In the genomic region with DNA sequence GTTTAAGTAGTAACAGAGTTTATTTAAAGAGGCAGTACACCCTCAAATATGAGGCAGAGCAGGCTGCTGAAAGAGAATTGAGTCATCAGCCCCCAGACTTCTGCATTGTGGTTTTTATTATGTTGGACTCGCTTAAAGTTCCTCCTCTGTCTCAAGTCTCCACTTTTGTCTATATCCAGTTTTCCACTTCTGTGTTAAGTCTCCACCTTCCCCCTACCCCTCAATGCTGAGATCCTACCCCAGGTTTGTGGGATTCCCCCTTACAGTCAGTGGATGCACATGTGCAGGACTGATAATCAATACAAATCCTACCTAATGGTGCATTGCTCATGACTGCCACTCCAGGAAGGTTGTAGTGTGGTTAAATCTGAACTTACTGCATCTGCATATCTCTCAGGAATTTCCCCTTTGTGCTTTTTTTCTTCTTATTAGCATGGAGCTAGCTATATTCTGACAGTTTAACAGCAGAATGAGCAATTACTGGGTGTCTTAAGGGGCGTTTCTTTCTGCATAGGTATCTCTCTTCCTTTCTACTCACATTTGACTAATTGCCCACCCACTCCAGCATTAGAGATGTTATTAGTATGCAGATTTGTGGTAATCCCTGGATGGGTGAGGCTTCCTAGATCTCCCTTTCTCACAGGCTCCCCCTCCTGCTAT, we compare ENCODE assay signal across 10 cellular contexts. TPM values are rescaled to one million over a fixed set of nuclear protein-coding genes. Genes with fewer than 3 reads are reported as not detected.
DNase-seq lines count a peak whose midpoint lies in the region; ATAC-seq and TF ChIP-seq lines count a peak whose summit lies in the region.
"Had no signal": no experiment of that assay in that cellular context is flagged by ENCODE, and none has a peak within 500 bp of the region (broad histone marks: within the 10 kb centered on the region; RNA-seq: fewer than 3 reads in every experiment).

No MANE protein-coding gene starts in this region.

- peak; percentile 54 for ATAC-seq in GM18511 (IDR thresholded peaks at IDR 0.05; ENCODE audit: unreplicated experiment)
- ATAC-seq in GM19023 (IDR thresholded peaks at IDR 0.05; ENCODE audit: unreplicated experiment), result no peak

- no peak for TF ChIP-seq POLR2A in stomach (IDR thresholded peaks at IDR 0.05)

- no peaks in the 10 kb centered on the region for H3K9me3 ChIP-seq in effector memory CD4-positive, alpha-beta T cell (ENCODE audit: control insufficient read depth, low read length)
- H3K9me3 ChIP-seq in stomach, result peaks cover 0 to 12% (median 5%) of the 10 kb centered on the region in 4 donors

- TF ChIP-seq CTCF in stomach (IDR thresholded peaks at IDR 0.05), result no peak

- H3K4me1 ChIP-seq in effector memory CD4-positive, alpha-beta T cell (ENCODE audit: control insufficient read depth, insufficient read depth, low read length, poor library complexity, severe bottlenecking), result peaks cover 25% of the 10 kb centered on the region
- H3K4me1 ChIP-seq in stomach, result no peaks in the 10 kb centered on the region
- H3K4me1 ChIP-seq: esophagus muscularis mucosa had no signal

- 51 to 67% (median 65%) methylated on average over 2 of the region's 2 CpGs for WGBS in stomach, 5 donors

- TF ChIP-seq EP300 in stomach (IDR thresholded peaks at IDR 0.05), result no peak

- no peaks in the 10 kb centered on the region for H3K36me3 ChIP-seq in effector memory CD4-positive, alpha-beta T cell (ENCODE audit: control insufficient read depth, insufficient read depth, low read length)
- H3K36me3 ChIP-seq in stomach, result no peaks in the 10 kb centered on the region
- H3K36me3 ChIP-seq: esophagus muscularis mucosa had no signal

- H3K27ac ChIP-seq in effector memory CD4-positive, alpha-beta T cell (ENCODE audit: insufficient read depth, low read length, poor library complexity, severe bottlenecking), result peak overlapping the region; percentile 1
- H3K27ac ChIP-seq in stomach, result peak overlapping the region in 1 of 5 donors; percentile 3
- H3K27ac ChIP-seq: esophagus muscularis mucosa had no signal

- DNase-seq in Ammon's horn (ENCODE audit: low spot score) (peak; percentile 6), RPMI7951 (ENCODE audit: low read depth) (peak; percentile 11), COLO829 (ENCODE audit: low spot score) (no peak), SHP77 treated with DMSO at 0.1 percent for 48 hours (lab: John Stamatoyannopoulos, UW) (no peak), stomach (no peak)
- no peak for DNase-seq in effector memory CD4-positive, alpha-beta T cell

- no peak overlapping the region for H3K4me3 ChIP-seq in effector memory CD4-positive, alpha-beta T cell (ENCODE audit: insufficient read depth, low read depth, low read length, poor library complexity, severe bottlenecking)
- no peak overlapping the region for H3K4me3 ChIP-seq in stomach
- H3K4me3 ChIP-seq: esophagus muscularis mucosa had no signal

- no peaks in the 10 kb centered on the region for H3K27me3 ChIP-seq in effector memory CD4-positive, alpha-beta T cell (replicated peaks; ENCODE audit: control insufficient read depth, insufficient read depth, low read length, poor library complexity, severe bottlenecking)
- no peaks in the 10 kb centered on the region for H3K27me3 ChIP-seq in stomach
- H3K27me3 ChIP-seq: esophagus muscularis mucosa had no signal

- intact Hi-C loops in stomach (cut with DNase I; ENCODE audit: low total_unique reads), result no loop called here

RNA-seq across cellular contexts. Expression of a gene that starts 11.9 kb away (rescaled TPM):
- total RNA-seq in RPMI7951 (2014; rRNA removed; shearing (Covaris generic)), result not detected in 2 replicates
- not detected for total RNA-seq in stomach
- not detected for polyA plus RNA-seq in stomach
- total RNA-seq: esophagus muscularis mucosa, mononuclear cell had no signal

Comparison
In these comparisons a context has a peak if more than half of its experiments do, and no peak if none do; other contexts are left out.
1. DNase-seq: peak in Ammon's horn (single experiment) and RPMI7951 (single experiment); none in effector memory CD4-positive, alpha-beta T cell (0 of 3), COLO829 (single experiment), SHP77 treated with DMSO at 0.1 percent for 48 hours (single experiment) and stomach (single experiment).